ENCODE assay signal across 20 cellular contexts in the genomic region with DNA sequence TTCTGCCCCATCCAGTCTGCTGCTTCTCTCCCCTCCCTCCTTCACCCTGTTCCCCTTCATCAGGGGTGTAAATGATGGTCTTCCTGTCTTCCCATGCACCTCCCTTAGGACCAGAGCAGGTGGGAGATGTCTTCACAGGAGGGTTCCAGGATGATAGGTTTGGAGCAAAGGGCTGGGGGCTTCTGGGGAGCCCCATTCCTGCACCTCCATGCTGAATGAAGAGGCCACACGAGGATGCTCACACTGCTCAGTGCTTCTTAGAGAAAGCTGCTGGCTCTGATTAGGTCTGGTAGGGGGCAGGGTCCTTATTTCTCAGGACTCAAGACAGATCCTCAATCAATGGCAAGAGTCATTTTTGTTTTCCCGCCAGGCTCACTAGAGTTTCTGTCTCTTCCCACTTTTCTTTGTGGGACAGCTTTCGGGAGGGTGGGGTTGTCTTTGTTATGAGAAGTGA. TPM values are rescaled to one million over a fixed set of nuclear protein-coding genes. Genes with fewer than 3 reads are reported as not detected.
A peak's percentile ranks its signal among the peaks of the same experiment; 100 is the strongest.
DNase-seq lines count a peak whose midpoint lies in the region; ATAC-seq and TF ChIP-seq lines count a peak whose summit lies in the region.
"Had no signal": no experiment of that assay in that cellular context is flagged by ENCODE, and none has a peak within 500 bp of the region (broad histone marks: within the 10 kb centered on the region; RNA-seq: fewer than 3 reads in every experiment).

No MANE protein-coding gene starts in this region.

- CTCF ChIA-PET in activated CD4-positive, alpha-beta memory T cell treated with anti-CD3 and anti-CD28 coated beads, Interleukin-2, amount 10 ng/mL, durations not matched to agents 7 days and 5 days (lab: Charles Lee): interaction anchor here (0.6 kb wide), 1 partner anchor 22 kb away, joined by 4 read pairs; no protein-coding TSS in a partner anchor
- CTCF ChIA-PET in Calu3 (lab: Charles Lee): no interaction called here

- H3K27ac Mint-ChIP-seq in activated CD4-positive, alpha-beta memory T cell treated with anti-CD3 and anti-CD28 coated beads, Interleukin-2, amount 10 ng/mL, durations not matched to agents 7 days and 5 days: peak overlapping the region; percentile 85
- H3K27ac Mint-ChIP-seq in naive thymus-derived CD8-positive, alpha-beta T cell: peak overlapping the region; percentile 79 to 96 (median 90)
- H3K27ac Mint-ChIP-seq in Calu3 (ENCODE audit: unreplicated experiment): no peak overlapping the region

- POLR2A ChIA-PET in activated CD4-positive, alpha-beta memory T cell treated with anti-CD3 and anti-CD28 coated beads, Interleukin-2, amount 10 ng/mL, durations not matched to agents 7 days and 5 days (lab: Charles Lee): interaction anchor here (1.0 kb wide), 1 partner anchor 39 kb away, joined by 3 read pairs; no protein-coding TSS in a partner anchor
- POLR2A ChIA-PET in naive thymus-derived CD8-positive, alpha-beta T cell (lab: Charles Lee): no interaction called here

- H3K4me3 Mint-ChIP-seq in activated CD4-positive, alpha-beta memory T cell treated with anti-CD3 and anti-CD28 coated beads, Interleukin-2, amount 10 ng/mL, durations not matched to agents 7 days and 5 days: no peak overlapping the region
- peak overlapping the region in 8 of 10 donors; percentile 15 to 95 (median 78) for H3K4me3 Mint-ChIP-seq in naive thymus-derived CD8-positive, alpha-beta T cell
- H3K4me3 Mint-ChIP-seq in Calu3 (ENCODE audit: low read depth, unreplicated experiment): no peak overlapping the region

- no peaks in the 10 kb centered on the region for H3K9me3 Mint-ChIP-seq in activated CD4-positive, alpha-beta memory T cell treated with anti-CD3 and anti-CD28 coated beads, Interleukin-2, amount 10 ng/mL, durations not matched to agents 7 days and 5 days
- H3K9me3 Mint-ChIP-seq in naive thymus-derived CD8-positive, alpha-beta T cell: no peaks in the 10 kb centered on the region
- H3K9me3 Mint-ChIP-seq in Calu3 (ENCODE audit: low read depth, unreplicated experiment): no peaks in the 10 kb centered on the region
- H3K9me3 Mint-ChIP-seq: activated T-cell treated with anti-CD3 and anti-CD28 coated beads, Interleukin-2, amount 50 U/mL, for 72 hours had no signal

- H3K4me1 ChIP-seq in BLaER1 treated with 17β-estradiol and CSF1 and Interleukin-3, amounts not matched to agents 10 nM and 100 nM: peaks cover 100% of the 10 kb centered on the region in 10 experiments
- H3K4me1 ChIP-seq in DND-41 (ENCODE audit: insufficient read depth, low read length): peaks cover 99% of the 10 kb centered on the region

- DNase-seq in DND-41: no peak
- DNase-seq in activated CD4-positive, alpha-beta memory T cell treated with anti-CD3 and anti-CD28 coated beads, Interleukin-2, amount 10 ng/mL, durations not matched to agents 7 days and 5 days: no peak
- DNase-seq in naive thymus-derived CD8-positive, alpha-beta T cell: peak in 1 of 10 donors; percentile 6
- no peak for DNase-seq in GM20000 (ENCODE audit: low spot score)
- no peak for DNase-seq in left cardiac atrium
- DNase-seq in Calu3: no peak
- DNase-seq: activated CD4-positive, alpha-beta T cell treated with anti-CD3 and anti-CD28 coated beads, Interleukin-2, amount 50 U/mL, for 48 hours; activated T-cell treated with anti-CD3 and anti-CD28 coated beads, Interleukin-2, amount 50 U/mL, for 72 hours; amniotic stem cell; effector CD4-positive, alpha-beta T cell; esophagus squamous epithelium; GF-D8; MG63; sigmoid colon; stimulated activated CD4-positive, alpha-beta T cell treated with anti-CD3 and anti-CD28 coated beads, Interleukin-2, amount 100 ng/mL, for 24 hours; substantia nigra had no signal

- no peaks in the 10 kb centered on the region for H3K27me3 Mint-ChIP-seq in activated CD4-positive, alpha-beta memory T cell treated with anti-CD3 and anti-CD28 coated beads, Interleukin-2, amount 10 ng/mL, durations not matched to agents 7 days and 5 days
- no peaks in the 10 kb centered on the region for H3K27me3 Mint-ChIP-seq in naive thymus-derived CD8-positive, alpha-beta T cell
- H3K27me3 Mint-ChIP-seq in Calu3 (ENCODE audit: unreplicated experiment): no peaks in the 10 kb centered on the region

- H3K36me3 Mint-ChIP-seq in activated CD4-positive, alpha-beta memory T cell treated with anti-CD3 and anti-CD28 coated beads, Interleukin-2, amount 10 ng/mL, durations not matched to agents 7 days and 5 days (ENCODE audit: low read depth): peaks cover 4% of the 10 kb centered on the region
- H3K36me3 Mint-ChIP-seq in naive thymus-derived CD8-positive, alpha-beta T cell: no peaks in the 10 kb centered on the region
- H3K36me3 Mint-ChIP-seq in Calu3 (ENCODE audit: insufficient read depth, unreplicated experiment): peaks cover 5% of the 10 kb centered on the region

- H3K27ac ChIP-seq in BLaER1 treated with 17β-estradiol and CSF1 and Interleukin-3, amounts not matched to agents 10 nM and 100 nM: peak overlapping the region in 10 of 11 experiments; percentile 64 to 89 (median 85); a peak in 20 of 22 replicates
- H3K27ac ChIP-seq in DND-41 (ENCODE audit: low read length): peak overlapping the region; percentile 93
- H3K27ac ChIP-seq: parathyroid adenoma, sigmoid colon, SK-N-MC had no signal

- ATAC-seq in DND-41 (ENCODE audit: insufficient read depth, low read depth) (no peak), GM18870 (IDR thresholded peaks at IDR 0.05; ENCODE audit: unreplicated experiment) (no peak), left cardiac atrium (no peak)
- no peak for ATAC-seq in naive thymus-derived CD8-positive, alpha-beta T cell
- ATAC-seq: activated T-cell treated with anti-CD3 and anti-CD28 coated beads, Interleukin-2, amount 50 U/mL, for 72 hours had no signal

- H2AFZ ChIP-seq in DND-41 (ENCODE audit: low read depth, low read length): no peak overlapping the region
- H2AFZ ChIP-seq: parathyroid adenoma had no signal

- peaks cover 0 to 100% (median 36%) of the 10 kb centered on the region in 11 experiments; a peak in 15 of 22 replicates for H4K20me1 ChIP-seq in BLaER1 treated with 17β-estradiol and CSF1 and Interleukin-3, amounts not matched to agents 10 nM and 100 nM
- H4K20me1 ChIP-seq in DND-41 (ENCODE audit: insufficient read depth, low read length): peaks cover 24% of the 10 kb centered on the region; the same call in 1 of the 2 replicates

- peaks cover 0 to 27% (median 1%) of the 10 kb centered on the region in 11 experiments; a peak in 8 of 22 replicates for H3K36me3 ChIP-seq in BLaER1 treated with 17β-estradiol and CSF1 and Interleukin-3, amounts not matched to agents 10 nM and 100 nM
- no peaks in the 10 kb centered on the region for H3K36me3 ChIP-seq in DND-41 (ENCODE audit: insufficient read depth, low read length)
- H3K36me3 ChIP-seq: esophagus squamous epithelium, MG63, sigmoid colon had no signal

- peaks cover 92% of the 10 kb centered on the region for H3K79me2 ChIP-seq in DND-41 (ENCODE audit: insufficient read depth, low read length)

- peaks cover 94% of the 10 kb centered on the region for H3K4me1 Mint-ChIP-seq in activated CD4-positive, alpha-beta memory T cell treated with anti-CD3 and anti-CD28 coated beads, Interleukin-2, amount 10 ng/mL, durations not matched to agents 7 days and 5 days
- peaks cover 77 to 100% (median 100%) of the 10 kb centered on the region in 4 donors for H3K4me1 Mint-ChIP-seq in naive thymus-derived CD8-positive, alpha-beta T cell
- peaks cover 84% of the 10 kb centered on the region for H3K4me1 Mint-ChIP-seq in Calu3 (ENCODE audit: low read depth, unreplicated experiment)

- H3K9me3 ChIP-seq in BLaER1 treated with 17β-estradiol and CSF1 and Interleukin-3, amounts not matched to agents 10 nM and 100 nM (replicated peaks in 1 of 11): peaks cover 0 to 3% (median 0%) of the 10 kb centered on the region in 11 experiments; a peak in 6 of 22 replicates
- no peaks in the 10 kb centered on the region for H3K9me3 ChIP-seq in DND-41 (ENCODE audit: insufficient read depth, low read length, severe bottlenecking)
- H3K9me3 ChIP-seq: esophagus squamous epithelium, MG63, sigmoid colon had no signal

- H3K4me2 ChIP-seq in BLaER1 treated with 17β-estradiol and CSF1 and Interleukin-3, amounts not matched to agents 10 nM and 100 nM: peak overlapping the region; percentile 92 to 100 (median 99)
- H3K4me2 ChIP-seq in DND-41 (ENCODE audit: insufficient read depth, low read length): 0 out of 2 replicates have a peak overlapping the region, but pooled peaks have one; percentile 70

- H3K27me3 ChIP-seq in BLaER1 treated with 17β-estradiol and CSF1 and Interleukin-3, amounts not matched to agents 10 nM and 100 nM: no peaks in the 10 kb centered on the region
- no peaks in the 10 kb centered on the region for H3K27me3 ChIP-seq in DND-41 (ENCODE audit: insufficient read depth, low read length, poor library complexity)
- H3K27me3 ChIP-seq: esophagus squamous epithelium, MG63, sigmoid colon had no signal

- BruUV-seq in Calu3 (replicated peaks; lab: Mats Ljungman, UMichigan): no TSS peak

- TF ChIP-seq CTCF in DND-41 (IDR thresholded peaks at IDR 0.05; ENCODE audit: borderline replicate concordance, extremely low read depth, low read length, poor library complexity, severe bottlenecking) (no peak), GM20000 (IDR thresholded peaks at IDR 0.05; ENCODE audit: extremely low read depth, missing control alignments) (no peak), Calu3 (IDR thresholded peaks at IDR 0.05; ENCODE audit: unreplicated experiment) (no peak)

- peak overlapping the region in 6 of 10 experiments; percentile 9 to 72 (median 62); a peak in 6 of 20 replicates for H3K4me3 ChIP-seq in BLaER1 treated with 17β-estradiol and CSF1 and Interleukin-3, amounts not matched to agents 10 nM and 100 nM
- no peak overlapping the region for H3K4me3 ChIP-seq in DND-41 (ENCODE audit: low read depth in 1 of 2, low read length in 2 of 2)
- H3K4me3 ChIP-seq: esophagus squamous epithelium, MG63, sigmoid colon, SK-N-MC had no signal

- intact Hi-C loops in left cardiac atrium (cut with DNase I) (no loop called here), Calu3 (cut with micrococcal nuclease; ENCODE audit: unreplicated experiment) (no loop called here)

- H3K9ac ChIP-seq in BLaER1 treated with 17β-estradiol and CSF1 and Interleukin-3, amounts not matched to agents 10 nM and 100 nM: peak overlapping the region in 10 of 11 experiments; percentile 2 to 83 (median 78); a peak in 17 of 22 replicates
- 0 out of 2 replicates have a peak overlapping the region, but pooled peaks have one; percentile 62 for H3K9ac ChIP-seq in DND-41 (ENCODE audit: low read depth, low read length)
- H3K9ac ChIP-seq: parathyroid adenoma had no signal

RNA-seq across cellular contexts. Expression of a gene that starts 41.1 kb away (rescaled TPM):
- total RNA-seq in activated CD4-positive, alpha-beta memory T cell treated with anti-CD3 and anti-CD28 coated beads, Interleukin-2, amount 10 ng/mL, durations not matched to agents 7 days and 5 days: 10 to 100 TPM; 60.7 to 63.2 TPM
- 10 to 100 TPM; 72.1 to 76.9 TPM for total RNA-seq in naive thymus-derived CD8-positive, alpha-beta T cell
- 10 to 100 TPM in 1 of 3 donors, 1 to 10 TPM in 2; 3.8 to 18.3 (median 5.6) TPM for polyA plus RNA-seq in naive thymus-derived CD8-positive, alpha-beta T cell
- total RNA-seq in left cardiac atrium: 10 to 100 TPM; 28.0 to 47.1 TPM
- total RNA-seq in Calu3 (2022): 83.6 and 91.0 TPM in 2 replicates

Comparison
In these comparisons a context has a peak if more than half of its experiments do, and no peak if none do; other contexts are left out.
1. H3K4me3 ChIP-seq: peak in BLaER1 treated with 17β-estradiol and CSF1 and Interleukin-3, amounts not matched to agents 10 nM and 100 nM (6 of 10); none in DND-41 (0 of 2).
2. H3K4me3 Mint-ChIP-seq: peak in naive thymus-derived CD8-positive, alpha-beta T cell (8 of 10); none in activated CD4-positive, alpha-beta memory T cell treated with anti-CD3 and anti-CD28 coated beads, Interleukin-2, amount 10 ng/mL, durations not matched to agents 7 days and 5 days (single experiment) and Calu3 (single experiment).